In the genomic region with DNA sequence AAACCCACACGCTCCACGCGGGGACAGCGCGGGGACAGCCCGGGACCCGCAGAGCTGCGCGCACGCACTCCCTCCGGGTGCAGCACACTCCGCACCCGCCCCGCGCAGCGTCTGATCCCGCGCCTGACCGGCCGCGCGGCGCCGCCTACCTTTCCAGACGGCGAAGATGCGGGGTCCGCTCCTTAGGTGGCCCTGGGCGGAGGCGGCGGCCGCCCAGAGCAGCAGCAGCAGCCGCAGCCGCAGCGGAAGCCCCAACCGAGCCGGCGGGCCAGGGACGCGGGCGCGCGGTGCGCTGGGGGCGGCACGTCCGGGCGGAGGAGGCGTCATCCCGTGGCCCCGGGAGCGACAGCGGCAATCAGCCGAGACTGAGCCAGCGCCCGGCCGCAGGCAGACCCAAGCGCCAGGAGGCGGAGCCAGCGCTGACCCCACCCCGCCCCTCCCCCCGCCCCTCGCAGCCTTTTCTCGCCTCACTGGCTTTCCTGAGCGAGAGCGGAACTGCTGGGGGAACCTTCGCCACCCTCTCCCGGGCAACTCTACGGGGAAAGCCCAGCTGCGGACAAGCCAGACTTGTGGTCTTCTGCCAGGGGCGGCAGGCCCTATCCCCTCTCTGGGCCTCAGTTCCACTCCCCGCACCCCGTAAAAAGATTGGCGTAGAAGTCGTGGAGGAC, we compare ENCODE assay signal across 8 cellular contexts. TPM values are rescaled to one million over a fixed set of nuclear protein-coding genes. Genes with fewer than 3 reads are reported as not detected.
DNase-seq lines count a peak whose midpoint lies in the region; ATAC-seq, FAIRE-seq and TF ChIP-seq lines count a peak whose summit lies in the region.

Gene SEMA7A (minus strand): TSS at position 367 of the 668 bp plus-strand sequence. CDS start 40 bp downstream, at position 327.

- TF ChIP-seq CTCF in RWPE2 (IDR thresholded peaks at IDR 0.05; ENCODE audit: poor library complexity, severe bottlenecking) (no peak), foreskin fibroblast (IDR thresholded peaks at IDR 0.05; ENCODE audit: low read depth, low read length) (no peak), neural cell (IDR thresholded peaks at IDR 0.05; ENCODE audit: poor library complexity, severe bottlenecking) (no peak), stomach (IDR thresholded peaks at IDR 0.05) (no peak)

- no peaks in the 10 kb centered on the region for H3K9me3 ChIP-seq in RWPE2 (ENCODE audit: severe bottlenecking)
- no peaks in the 10 kb centered on the region for H3K9me3 ChIP-seq in neural cell (ENCODE audit: low read length)
- H3K9me3 ChIP-seq in stomach, result no peaks in the 10 kb centered on the region

- DNase-seq in COLO668 (lab: John Stamatoyannopoulos, UW; ENCODE audit: unreplicated experiment) (peak; percentile 83), HTR-8/SVneo (ENCODE audit: insufficient read length, low spot score) (peak; percentile 90), RWPE2 (ENCODE audit: low spot score) (peak; percentile 90), foreskin fibroblast (peak; percentile 83 to 94), stomach (peak; percentile 83)
- DNase-seq in activated effector memory CD4-positive, alpha-beta T cell treated with Interleukin-2 at 50 U/mL for 16 hours, result peak; percentile 67

- H3K4me1 ChIP-seq in RWPE2 (ENCODE audit: insufficient read depth, poor library complexity, severe bottlenecking) (peaks cover 25% of the 10 kb centered on the region), stomach (peaks cover 18 to 28% (median 23%) of the 10 kb centered on the region in 4 donors)

- H3K9me2 ChIP-seq in neural cell (ENCODE audit: insufficient read depth, low read length), result no peaks in the 10 kb centered on the region

- peaks cover 24% of the 10 kb centered on the region for H3K79me2 ChIP-seq in neural cell (replicated peaks; ENCODE audit: insufficient read depth, low read length)

- H3K27me3 ChIP-seq in RWPE2 (ENCODE audit: insufficient read depth, poor library complexity, severe bottlenecking) (no peaks in the 10 kb centered on the region), neural cell (ENCODE audit: insufficient read depth, low read depth, low read length) (no peaks in the 10 kb centered on the region), stomach (peaks cover 0 to 46% (median 15%) of the 10 kb centered on the region in 3 donors)

- no peak for TF ChIP-seq POLR2A in stomach (IDR thresholded peaks at IDR 0.05)

- no peaks in the 10 kb centered on the region for H4K20me1 ChIP-seq in neural cell (ENCODE audit: insufficient read depth)

- H2AFZ ChIP-seq in neural cell (ENCODE audit: low read depth, low read length), result peak within 1 kb of the TSS; percentile 51

- H3K9ac ChIP-seq in neural cell (ENCODE audit: low read length), result peak within 1 kb of the TSS; percentile 84

- H3F3A ChIP-seq in neural cell (ENCODE audit: insufficient read depth, low read length, poor library complexity, severe bottlenecking), result no peaks in the 10 kb centered on the region

- H3K4me2 ChIP-seq in neural cell (ENCODE audit: low read length), result peak within 1 kb of the TSS; percentile 73

- FAIRE-seq in HTR-8/SVneo (lab: Jason Lieb, UNC), result peak; percentile 86

- ATAC-seq in GM19455 (IDR thresholded peaks at IDR 0.05; ENCODE audit: unreplicated experiment) (peak; percentile 64), RWPE2 (ENCODE audit: low read depth) (peak; percentile 72)

- H3K4me3 ChIP-seq in RWPE2 (ENCODE audit: severe bottlenecking) (peak within 1 kb of the TSS; percentile 72), foreskin fibroblast (ENCODE audit: low read depth in 1 of 2, low read length in 2 of 2) (peak within 1 kb of the TSS; percentile 77 to 88), neural cell (ENCODE audit: low read length) (peak within 1 kb of the TSS; percentile 94), stomach (peak within 1 kb of the TSS; percentile 69 to 83 (median 74))

- 1 to 5% (median 2%) methylated on average over 47 to 75 of the region's 75 CpGs for WGBS in stomach, 5 donors

- intact Hi-C loops in stomach (cut with DNase I; ENCODE audit: low total_unique reads), result no loop called here

- H3K36me3 ChIP-seq in RWPE2 (ENCODE audit: low read depth) (no peaks in the 10 kb centered on the region), neural cell (ENCODE audit: insufficient read depth, low read length) (no peaks in the 10 kb centered on the region), stomach (no peaks in the 10 kb centered on the region)

- H3K27ac ChIP-seq in RWPE2 (ENCODE audit: poor library complexity, severe bottlenecking) (peak within 1 kb of the TSS; percentile 95), neural cell (ENCODE audit: low read length) (peak within 1 kb of the TSS; percentile 45), stomach (peak within 1 kb of the TSS; percentile 69 to 80 (median 72))

- TF ChIP-seq RAD21 in neural cell (conservative IDR thresholded peaks at IDR 0.05), result no peak

- TF ChIP-seq EP300 in neural cell (conservative IDR thresholded peaks at IDR 0.05; ENCODE audit: poor library complexity, severe bottlenecking) (peak; percentile 24), stomach (IDR thresholded peaks at IDR 0.05) (no peak)

TF ChIP-seq in neural cell, 6 proteins besides CTCF, POLR2A, EP300 and RAD21:
- TF ChIP-seq TAF1 (IDR thresholded peaks at IDR 0.05; ENCODE audit: low read depth) (peak; percentile 9), MXI1 (conservative IDR thresholded peaks at IDR 0.05; ENCODE audit: poor library complexity, severe bottlenecking) (peak; percentile 74), SMC3 (conservative IDR thresholded peaks at IDR 0.05; ENCODE audit: poor library complexity) (peak; percentile 30), EZH2 (IDR thresholded peaks at IDR 0.05; ENCODE audit: borderline replicate concordance, insufficient read depth, low read length, poor library complexity, severe bottlenecking) (no peak), REST (IDR thresholded peaks at IDR 0.05; ENCODE audit: borderline replicate concordance) (peak; percentile 35), POLR2AphosphoS5 (IDR thresholded peaks at IDR 0.05) (peak; percentile 74)

RNA-seq across cellular contexts. Expression of gene SEMA7A, which starts in this region (rescaled TPM):
- polyA plus RNA-seq in neural cell, result 28.8 and 31.7 TPM in 2 replicates
- polyA minus RNA-seq in neural cell, result 26.6 and 34.1 TPM in 2 replicates
- 1 to 10 TPM in 3 of 5 donors, not detected in 2; 1.3 to 2.9 (median 2.5) TPM for total RNA-seq in stomach
- polyA plus RNA-seq in stomach, result 1 to 10 TPM in 2 of 3 donors, under 1 TPM in 1; 0.31 to 3.5 (median 1.7) TPM

Comparison
In these comparisons a context has a peak if more than half of its experiments do, and no peak if none do; other contexts are left out.
1. Peak in every context shown above with its lines: DNase-seq, ATAC-seq, H3K4me3 ChIP-seq and H3K27ac ChIP-seq.
2. H3K27ac ChIP-seq: peak in every context shown above with its lines; median percentile 95 in RWPE2; 72 in stomach; 45 in neural cell.